In genomic region chr3:71101014-71101413, GRCh38 we compare ENCODE assay signal across 1 cellular context.
TF ChIP-seq lines count a peak whose summit lies in the region.

No MANE protein-coding gene starts in this region.

TF ChIP-seq in IMR-90, 13 proteins besides CTCF, POLR2A, EP300 and RAD21 (continued from another document):
- no peak for TF ChIP-seq SMC3 (IDR thresholded peaks at IDR 0.05; ENCODE audit: low read depth, low read length)
- no peak for TF ChIP-seq MXI1 (IDR thresholded peaks at IDR 0.05; ENCODE audit: borderline replicate concordance, low read depth, low read length)
- no peak for TF ChIP-seq MAFK (IDR thresholded peaks at IDR 0.05; ENCODE audit: low read depth, low read length)
- TF ChIP-seq RFX5 (IDR thresholded peaks at IDR 0.05; ENCODE audit: low read depth, low read length): no peak
- no peak for TF ChIP-seq CHD1 (IDR thresholded peaks at IDR 0.05; ENCODE audit: low read depth, low read length)
- TF ChIP-seq RCOR1 (IDR thresholded peaks at IDR 0.05; ENCODE audit: insufficient replicate concordance, low read length): no peak
